Comparison of ENCODE assay signal across 30 cellular contexts in the genomic region with DNA sequence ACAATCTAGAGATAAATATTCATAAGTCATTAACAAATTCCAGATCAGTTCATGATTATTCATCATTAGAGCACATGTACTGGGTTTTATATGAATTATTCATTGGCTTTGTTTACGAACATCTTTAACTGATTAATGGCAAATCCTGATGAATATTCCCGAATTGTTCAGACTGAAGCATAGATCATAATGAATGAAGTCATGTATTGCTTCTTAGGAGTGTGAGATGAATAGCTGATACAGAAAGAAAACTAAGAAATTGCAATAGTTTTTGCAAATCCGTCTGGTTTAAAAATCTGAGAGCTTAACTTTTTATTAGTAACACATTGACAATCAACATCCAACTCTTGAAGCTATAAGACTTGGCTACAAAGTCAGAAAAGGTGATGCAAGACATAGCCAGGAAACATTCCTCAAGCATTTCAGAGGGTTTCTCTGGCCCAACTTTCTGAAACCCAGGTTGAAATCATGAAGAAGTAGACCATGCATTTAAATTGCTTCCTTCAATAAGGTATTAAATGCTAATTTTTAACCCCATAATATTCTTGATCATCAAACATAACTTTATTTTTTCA.
A peak's percentile ranks its signal among the peaks of the same experiment; 100 is the strongest.
DNase-seq lines count a peak whose midpoint lies in the region; ATAC-seq, FAIRE-seq and TF ChIP-seq lines count a peak whose summit lies in the region.
"Had no signal": no experiment of that assay in that cellular context is flagged by ENCODE, and none has a peak within 500 bp of the region (broad histone marks: within the 10 kb centered on the region; RNA-seq: fewer than 3 reads in every experiment).

No MANE protein-coding gene starts in this region.

- no peaks in the 10 kb centered on the region for H3K79me2 ChIP-seq in GM23248 (ENCODE audit: insufficient read depth)

- CTCF ChIA-PET in A673 (lab: Charles Lee) = no interaction called here

- peaks cover 20% of the 10 kb centered on the region for H3K4me1 ChIP-seq in A673 (ENCODE audit: insufficient read depth, low read length, poor library complexity, severe bottlenecking)
- peaks cover 27% of the 10 kb centered on the region for H3K4me1 ChIP-seq in GM23248 (ENCODE audit: insufficient read depth)
- H3K4me1 ChIP-seq in kidney (ENCODE audit: control insufficient read depth in 1 of 2, insufficient read depth in 1 of 2, low read depth in 1 of 2, low read length in 2 of 2) = no peaks in the 10 kb centered on the region
- H3K4me1 ChIP-seq: gastroesophageal sphincter had no signal

- H3F3A ChIP-seq in GM23248 (ENCODE audit: insufficient read depth) = peaks cover 24% of the 10 kb centered on the region

- ATAC-seq in HG03520 (IDR thresholded peaks at IDR 0.05; ENCODE audit: unreplicated experiment) = no peak
- ATAC-seq: gastroesophageal sphincter; left colon; natural killer cell treated with Interleukin-12 subunit alpha and Interleukin-12 subunit beta and Interleukin-15 and Interleukin-18, amount 100 ng/mL, for 72 hours; Panc1; stimulated activated effector memory CD8-positive, alpha-beta T cell treated with anti-CD3 and anti-CD28 coated beads, Interleukin-12 subunit alpha, Interleukin-12 subunit beta, amount 100 ng/mL, for 72 hours had no signal

- 0 out of 2 replicates have a peak overlapping the region, but pooled peaks have one; percentile 2 for H2AFZ ChIP-seq in GM23248

- H3K4me3 ChIP-seq in A673 (ENCODE audit: low read depth, low read length, poor library complexity, severe bottlenecking) (no peak overlapping the region), GM23248 (0 out of 2 replicates have a peak overlapping the region, but pooled peaks have one; percentile 31), epithelial cell of proximal tubule (ENCODE audit: low read depth, low read length) (peak overlapping the region; percentile 30), kidney (ENCODE audit: low read length in 2 of 2) (no peak overlapping the region)
- H3K4me3 ChIP-seq: coronary artery, gastroesophageal sphincter, MG63 had no signal

- H3K36me3 ChIP-seq in A673 (ENCODE audit: insufficient read depth, low read length, poor library complexity, severe bottlenecking) (no peaks in the 10 kb centered on the region), GM23248 (ENCODE audit: low read depth) (no peaks in the 10 kb centered on the region), kidney (ENCODE audit: control insufficient read depth in 1 of 2, insufficient read depth in 2 of 2, low read length in 2 of 2) (no peaks in the 10 kb centered on the region)
- H3K36me3 ChIP-seq: gastroesophageal sphincter, MG63 had no signal

- FAIRE-seq in kidney (lab: Jason Lieb, UNC) = peak; percentile 60

- H3K4me2 ChIP-seq in GM23248 (ENCODE audit: unreplicated experiment) = peak overlapping the region; percentile 65
- H3K4me2 ChIP-seq: KMS-11 had no signal

- H3K27ac ChIP-seq in A673 (ENCODE audit: low read depth, low read length, poor library complexity, severe bottlenecking) = no peak overlapping the region
- peak overlapping the region; percentile 34 for H3K27ac ChIP-seq in GM23248
- H3K27ac ChIP-seq in kidney (ENCODE audit: low read depth in 2 of 2, low read length in 2 of 2) = peak overlapping the region in 1 of 2 donors; percentile 36
- H3K27ac ChIP-seq: coronary artery, gastroesophageal sphincter, KMS-11 had no signal

- in situ Hi-C loops in GM23248 (cut with MboI) = no loop called here

- TF ChIP-seq CTCF in A673 (conservative IDR thresholded peaks at IDR 0.05; ENCODE audit: low read depth, low read length) (no peak), epithelial cell of proximal tubule (conservative IDR thresholded peaks at IDR 0.05; ENCODE audit: low read depth, low read length) (no peak), kidney (IDR thresholded peaks at IDR 0.05; ENCODE audit: borderline replicate concordance, extremely low read depth, insufficient read depth) (no peak)

- no TSS peak for BruUV-seq in A673 (replicated peaks; lab: Mats Ljungman, UMichigan)

- intact Hi-C loops in A673 (cut with micrococcal nuclease; ENCODE audit: unreplicated experiment) (no loop called here), kidney (cut with DNase I) (no loop called here)

- POLR2A ChIA-PET in A673 (lab: Charles Lee; ENCODE audit: low non-redundant PET) = no interaction called here

- 3 to 6% methylated on average over 3 of the region's 3 CpGs for WGBS in GM23248 (ENCODE audit: low coverage in 1 of 2, low lambda C conversion rate in 2 of 2, missing lambda C conversion rate in 2 of 2), 2 experiments

- no peaks in the 10 kb centered on the region for H4K20me1 ChIP-seq in GM23248 (ENCODE audit: insufficient read depth)

- no peaks in the 10 kb centered on the region for H3K9me2 ChIP-seq in GM23248 (ENCODE audit: insufficient read depth)

- H3K9me3 ChIP-seq in A673 (ENCODE audit: low read depth, low read length, poor library complexity, severe bottlenecking) (no peaks in the 10 kb centered on the region), GM23248 (ENCODE audit: low read depth) (no peaks in the 10 kb centered on the region), kidney (ENCODE audit: control insufficient read depth in 1 of 2, low read length in 2 of 2) (no peaks in the 10 kb centered on the region)
- H3K9me3 ChIP-seq: gastroesophageal sphincter, MG63 had no signal

- H3K27me3 ChIP-seq in A673 (replicated peaks; ENCODE audit: insufficient read depth, low read depth, low read length, poor library complexity) (peaks cover 14% of the 10 kb centered on the region), GM23248 (replicated peaks; ENCODE audit: insufficient read depth) (no peaks in the 10 kb centered on the region)
- H3K27me3 ChIP-seq: gastroesophageal sphincter, MG63 had no signal

- DNase-seq in A673 (ENCODE audit: low spot score) (peak; percentile 50), GM23248 (peak; percentile 53), epithelial cell of proximal tubule (ENCODE audit: low read depth) (peak; percentile 91), kidney (no peak), NCI-H1694 treated with DMSO at 0.1 percent for 48 hours (lab: John Stamatoyannopoulos, UW) (no peak), DMS 273 (lab: John Stamatoyannopoulos, UW; ENCODE audit: unreplicated experiment) (no peak)
- no peak for DNase-seq in activated CD4-positive, CD25-positive, alpha-beta regulatory T cell treated with anti-CD3 and anti-CD28 coated beads, Interleukin-2, amount 50 U/mL, for 72 hours
- DNase-seq: 8988T; activated effector memory CD4-positive, alpha-beta T cell treated with Interleukin-2 at 50 U/mL for 16 hours; anterior cingulate cortex; CD8-positive, alpha-beta memory T cell; DMS 273 treated with DMSO at 0.1 percent for 48 hours; effector memory CD4-positive, alpha-beta T cell; erythroblast; hippocampal formation; left colon; MG63; NCI-H1105 treated with DMSO at 0.1 percent for 48 hours; NCI-H2029 treated with DMSO at 0.1 percent for 48 hours; NCI-H345; NCI-H748 treated with DMSO at 0.1 percent for 48 hours; Right ventricle myocardium superior; trophoblast cell had no signal

- H3K9ac ChIP-seq in GM23248 (no peak overlapping the region), kidney (ENCODE audit: low read length in 2 of 2) (no peak overlapping the region)
- H3K9ac ChIP-seq: KMS-11 had no signal

Comparison
In these comparisons a context has a peak if more than half of its experiments do, and no peak if none do; other contexts are left out.
1. DNase-seq: peak in A673 (single experiment), GM23248 (single experiment) and epithelial cell of proximal tubule (single experiment); none in kidney (single experiment), NCI-H1694 treated with DMSO at 0.1 percent for 48 hours (single experiment), activated CD4-positive, CD25-positive, alpha-beta regulatory T cell treated with anti-CD3 and anti-CD28 coated beads, Interleukin-2, amount 50 U/mL, for 72 hours (single experiment) and DMS 273 (single experiment).
2. H3K4me3 ChIP-seq: peak in GM23248 (single experiment) and epithelial cell of proximal tubule (single experiment); none in A673 (single experiment) and kidney (0 of 2).